In genomic region chr19:48269617-48270026, GRCh38 we compare ENCODE assay signal across 9 cellular contexts. TPM values are rescaled to one million over a fixed set of nuclear protein-coding genes. Genes with fewer than 3 reads are reported as not detected.
DNase-seq lines count a peak whose midpoint lies in the region; ATAC-seq and TF ChIP-seq lines count a peak whose summit lies in the region.
"Not testable (repeated sequence)": the region's sequence is repeated elsewhere in the genome, so short reads cannot be mapped to it uniquely, and the experiment has no call there.
"Had no signal": no experiment of that assay in that cellular context is flagged by ENCODE, and none has a peak within 500 bp of the region (broad histone marks: within the 10 kb centered on the region; RNA-seq: fewer than 3 reads in every experiment).

No MANE protein-coding gene starts in this region.

- H3K36me3 Mint-ChIP-seq in CD4-positive, CD25-positive, alpha-beta regulatory T cell; activated CD8-positive, alpha-beta memory T cell treated with anti-CD3 and anti-CD28 coated beads, Interleukin-2, amount 10 ng/mL, durations not matched to agents 7 days and 5 days; activated naive CD8-positive, alpha-beta T cell treated with anti-CD3 and anti-CD28 coated beads, Interleukin-2, amount 50 U/mL, for 24 hours (ENCODE audit: low read depth); natural killer cell; stimulated activated naive CD8-positive, alpha-beta T cell treated with anti-CD3 and anti-CD28 coated beads, Interleukin-15, Interleukin-2, amounts not matched to agents 100 ng/mL and 50 ng/mL, for 24 hours (ENCODE audit: low read depth): not testable (repeated sequence)
- peaks cover 3 to 16% (median 9%) of the 10 kb centered on the region in 3 experiments; a peak in 6 of 7 replicates for H3K36me3 Mint-ChIP-seq in H9 (ENCODE audit: insufficient read depth in 1 of 3, low read depth in 3 of 3)

- H3K18ac ChIP-seq in H9 (ENCODE audit: insufficient read length, low read depth, low read length) = not testable (repeated sequence)

- CTCF ChIA-PET in activated CD8-positive, alpha-beta memory T cell treated with anti-CD3 and anti-CD28 coated beads, Interleukin-2, amount 10 ng/mL, durations not matched to agents 7 days and 5 days (lab: Charles Lee) = interaction anchor here (1.2 to 4.1 kb wide), 4 partner anchors 9 to 339 kb away, joined by 3 to 41 read pairs (median 19); no protein-coding TSS in a partner anchor

- not testable (repeated sequence) for H3T11ph ChIP-seq in H9 (ENCODE audit: low read length)

- H3K27ac Mint-ChIP-seq in CD4-positive, CD25-positive, alpha-beta regulatory T cell; activated CD8-positive, alpha-beta memory T cell treated with anti-CD3 and anti-CD28 coated beads, Interleukin-2, amount 10 ng/mL, durations not matched to agents 7 days and 5 days; activated naive CD8-positive, alpha-beta T cell treated with anti-CD3 and anti-CD28 coated beads, Interleukin-2, amount 50 U/mL, for 24 hours; natural killer cell; stimulated activated naive CD8-positive, alpha-beta T cell treated with anti-CD3 and anti-CD28 coated beads, Interleukin-15, Interleukin-2, amounts not matched to agents 100 ng/mL and 50 ng/mL, for 24 hours: not testable (repeated sequence)
- peak overlapping the region in 2 of 3 experiments; percentile 72 to 83; a peak in 2 of 7 replicates for H3K27ac Mint-ChIP-seq in H9

- not testable (repeated sequence) for H3K36me3 ChIP-seq in CD4-positive, CD25-positive, alpha-beta regulatory T cell (ENCODE audit: control insufficient read depth, insufficient read depth, low read length)

- H2BK20ac ChIP-seq in H9 (ENCODE audit: low read depth, low read length, poor library complexity, severe bottlenecking) = not testable (repeated sequence)

- H3K4me3 Mint-ChIP-seq in CD4-positive, CD25-positive, alpha-beta regulatory T cell = peak overlapping the region in 3 of 4 donors; percentile 59 to 77 (median 77)
- H3K4me3 Mint-ChIP-seq in H9 (peak overlapping the region; percentile 91 to 99; a peak in 4 of 5 replicates), natural killer cell (peak overlapping the region; percentile 88)
- H3K4me3 Mint-ChIP-seq in activated CD8-positive, alpha-beta memory T cell treated with anti-CD3 and anti-CD28 coated beads, Interleukin-2, amount 10 ng/mL, durations not matched to agents 7 days and 5 days = peak overlapping the region; percentile 49
- peak overlapping the region; percentile 19 for H3K4me3 Mint-ChIP-seq in activated naive CD8-positive, alpha-beta T cell treated with anti-CD3 and anti-CD28 coated beads, Interleukin-2, amount 50 U/mL, for 24 hours
- H3K4me3 Mint-ChIP-seq in stimulated activated naive CD8-positive, alpha-beta T cell treated with anti-CD3 and anti-CD28 coated beads, Interleukin-15, Interleukin-2, amounts not matched to agents 100 ng/mL and 50 ng/mL, for 24 hours = peak overlapping the region; percentile 45

- peaks cover 15% of the 10 kb centered on the region for H3K4me1 ChIP-seq in CD4-positive, CD25-positive, alpha-beta regulatory T cell (ENCODE audit: control insufficient read depth, insufficient read depth, low read length, poor library complexity, severe bottlenecking)
- not testable (repeated sequence) for H3K4me1 ChIP-seq in H9 (ENCODE audit: insufficient read depth, low read length)

- not testable (repeated sequence) for H3K27ac ChIP-seq in CD4-positive, CD25-positive, alpha-beta regulatory T cell (ENCODE audit: insufficient read depth, low read length, poor library complexity, severe bottlenecking); H9 (ENCODE audit: insufficient read length, low read depth, low read length)
- H3K27ac ChIP-seq in epithelial cell of prostate = peak overlapping the region; percentile 52

- not testable (repeated sequence) for H2AK5ac ChIP-seq in H9 (ENCODE audit: insufficient read length, low read length)

- H4K5ac ChIP-seq in H9 (ENCODE audit: insufficient read length, low read depth, low read length) = not testable (repeated sequence)

- not testable (repeated sequence) for H2AFZ ChIP-seq in H9 (ENCODE audit: low read length)

- peaks cover 5 to 22% (median 11%) of the 10 kb centered on the region in 4 donors for H3K4me1 Mint-ChIP-seq in CD4-positive, CD25-positive, alpha-beta regulatory T cell
- H3K4me1 Mint-ChIP-seq in H9 (peaks cover 12 to 17% of the 10 kb centered on the region in 2 experiments), natural killer cell (peaks cover 12 to 24% of the 10 kb centered on the region in 2 donors)
- peaks cover 14% of the 10 kb centered on the region for H3K4me1 Mint-ChIP-seq in activated CD8-positive, alpha-beta memory T cell treated with anti-CD3 and anti-CD28 coated beads, Interleukin-2, amount 10 ng/mL, durations not matched to agents 7 days and 5 days
- peaks cover 10% of the 10 kb centered on the region for H3K4me1 Mint-ChIP-seq in activated naive CD8-positive, alpha-beta T cell treated with anti-CD3 and anti-CD28 coated beads, Interleukin-2, amount 50 U/mL, for 24 hours
- peaks cover 18% of the 10 kb centered on the region for H3K4me1 Mint-ChIP-seq in stimulated activated naive CD8-positive, alpha-beta T cell treated with anti-CD3 and anti-CD28 coated beads, Interleukin-15, Interleukin-2, amounts not matched to agents 100 ng/mL and 50 ng/mL, for 24 hours (ENCODE audit: low read depth)

- intact Hi-C loops in natural killer cell (cut with micrococcal nuclease) = not testable (repeated sequence)

- H3K14ac ChIP-seq in H9 (ENCODE audit: insufficient read depth, low read length) = not testable (repeated sequence)

- not testable (repeated sequence) for H2BK5ac ChIP-seq in H9 (ENCODE audit: insufficient read length, low read length)

- not testable (repeated sequence) for H3K9ac ChIP-seq in H9 (ENCODE audit: extremely low read depth, insufficient read length, low read length)

- not testable (repeated sequence) for H3K4me3 ChIP-seq in CD4-positive, CD25-positive, alpha-beta regulatory T cell (ENCODE audit: low read depth, low read length)

- H3K23ac ChIP-seq in H9 (ENCODE audit: insufficient read length, low read depth, low read length) = not testable (repeated sequence)

- in situ Hi-C loops in SK-MEL-5 (cut with HindIII; ENCODE audit: low pct_unique_long_range_greater_than_20kb, low sequenced_read_pairs) = not testable (repeated sequence)

- no CpG with 5 or more reads among the region's 6 CpGs for WGBS in H9 (ENCODE audit: extremely low coverage, insufficient read length, low lambda C conversion rate)

- H4K20me1 ChIP-seq in H9 (ENCODE audit: control insufficient read depth, insufficient read depth, insufficient read length) = not testable (repeated sequence)

- H3K27me3 Mint-ChIP-seq in CD4-positive, CD25-positive, alpha-beta regulatory T cell = peaks cover 43% of the 10 kb centered on the region
- H3K27me3 Mint-ChIP-seq in H9 (ENCODE audit: low read depth); natural killer cell (ENCODE audit: low read depth in 2 of 2): not testable (repeated sequence)
- peaks cover 30% of the 10 kb centered on the region for H3K27me3 Mint-ChIP-seq in activated CD8-positive, alpha-beta memory T cell treated with anti-CD3 and anti-CD28 coated beads, Interleukin-2, amount 10 ng/mL, durations not matched to agents 7 days and 5 days
- peaks cover 27% of the 10 kb centered on the region for H3K27me3 Mint-ChIP-seq in activated naive CD8-positive, alpha-beta T cell treated with anti-CD3 and anti-CD28 coated beads, Interleukin-2, amount 50 U/mL, for 24 hours
- peaks cover 23% of the 10 kb centered on the region for H3K27me3 Mint-ChIP-seq in stimulated activated naive CD8-positive, alpha-beta T cell treated with anti-CD3 and anti-CD28 coated beads, Interleukin-15, Interleukin-2, amounts not matched to agents 100 ng/mL and 50 ng/mL, for 24 hours

- H3K23me2 ChIP-seq in H9 (ENCODE audit: insufficient read length, low read depth, low read length, poor library complexity, severe bottlenecking) = not testable (repeated sequence)

- H2BK15ac ChIP-seq in H9 (ENCODE audit: low read depth, low read length) = not testable (repeated sequence)

- not testable (repeated sequence) for H3K4ac ChIP-seq in H9 (ENCODE audit: low read depth, low read length)

- DNase-seq in CD4-positive, CD25-positive, alpha-beta regulatory T cell; H9; activated CD8-positive, alpha-beta memory T cell treated with anti-CD3 and anti-CD28 coated beads, Interleukin-2, amount 10 ng/mL, durations not matched to agents 7 days and 5 days; activated naive CD8-positive, alpha-beta T cell treated with anti-CD3 and anti-CD28 coated beads, Interleukin-2, amount 50 U/mL, for 24 hours; epithelial cell of prostate (ENCODE audit: low read depth, low spot score); natural killer cell: not testable (repeated sequence)
- peak; percentile 69 for DNase-seq in SK-MEL-5 (ENCODE audit: low read depth, low spot score)

- TF ChIP-seq CTCF in H9 (conservative IDR thresholded peaks at IDR 0.05); natural killer cell (IDR thresholded peaks at IDR 0.05): not testable (repeated sequence)

- H2BK12ac ChIP-seq in H9 (ENCODE audit: insufficient read length, low read depth, low read length) = not testable (repeated sequence)

- H3K79me1 ChIP-seq in H9 (ENCODE audit: insufficient read depth, low read depth, low read length, poor library complexity, severe bottlenecking) = not testable (repeated sequence)

- not testable (repeated sequence) for H3K9me3 Mint-ChIP-seq in CD4-positive, CD25-positive, alpha-beta regulatory T cell; H9; activated CD8-positive, alpha-beta memory T cell treated with anti-CD3 and anti-CD28 coated beads, Interleukin-2, amount 10 ng/mL, durations not matched to agents 7 days and 5 days (ENCODE audit: low read depth); activated naive CD8-positive, alpha-beta T cell treated with anti-CD3 and anti-CD28 coated beads, Interleukin-2, amount 50 U/mL, for 24 hours; natural killer cell; stimulated activated naive CD8-positive, alpha-beta T cell treated with anti-CD3 and anti-CD28 coated beads, Interleukin-15, Interleukin-2, amounts not matched to agents 100 ng/mL and 50 ng/mL, for 24 hours

- not testable (repeated sequence) for H2BK120ac ChIP-seq in H9 (ENCODE audit: low read depth, low read length, poor library complexity, severe bottlenecking)

- H4K91ac ChIP-seq in H9 (ENCODE audit: insufficient read length, low read depth, low read length) = not testable (repeated sequence)

- not testable (repeated sequence) for H3K79me2 ChIP-seq in H9 (ENCODE audit: insufficient read depth, low read length)

- not testable (repeated sequence) for ATAC-seq in CD4-positive, CD25-positive, alpha-beta regulatory T cell (ENCODE audit: low read depth in 2 of 2); activated CD8-positive, alpha-beta memory T cell treated with anti-CD3 and anti-CD28 coated beads, Interleukin-2, amount 10 ng/mL, durations not matched to agents 7 days and 5 days; activated naive CD8-positive, alpha-beta T cell treated with anti-CD3 and anti-CD28 coated beads, Interleukin-2, amount 50 U/mL, for 24 hours; natural killer cell

- not testable (repeated sequence) for H3K56ac ChIP-seq in H9 (ENCODE audit: insufficient read length, low read depth, low read length)

- H4K8ac ChIP-seq in H9 (replicated peaks; ENCODE audit: insufficient read length, low read depth, low read length) = not testable (repeated sequence)

- H3K27me3 ChIP-seq in CD4-positive, CD25-positive, alpha-beta regulatory T cell (ENCODE audit: control insufficient read depth, insufficient read depth, low read length); H9 (ENCODE audit: insufficient read depth, low read length): not testable (repeated sequence)

- not testable (repeated sequence) for H3K9me3 ChIP-seq in CD4-positive, CD25-positive, alpha-beta regulatory T cell (ENCODE audit: control insufficient read depth in 2 of 2, low read length in 2 of 2); H9 (ENCODE audit: control insufficient read depth, low read depth, low read length)

- H3K4me2 ChIP-seq in H9 (ENCODE audit: insufficient read depth, insufficient read length, low read length) = not testable (repeated sequence)

RNA-seq across cellular contexts. Expression of gene ZNF114, which starts 0.3 kb away (rescaled TPM):
- not detected for total RNA-seq in CD4-positive, CD25-positive, alpha-beta regulatory T cell
- polyA plus RNA-seq in CD4-positive, CD25-positive, alpha-beta regulatory T cell = not detected
- total RNA-seq in H9 (2021) (20.2 and 20.3 TPM in 2 replicates), natural killer cell (not detected)
- 26.5 and 29.8 TPM in 2 replicates for total RNA-seq in SK-MEL-5 (2014; rRNA removed; shearing (Covaris generic))
- 22.8 and 28.9 TPM in 2 replicates for polyA plus RNA-seq in SK-MEL-5 (2015; cell fraction: cytosol; rRNA removed)
- 16.6 and 19.7 TPM in 2 replicates for polyA plus RNA-seq in SK-MEL-5 (2015; cell fraction: nucleus; rRNA removed)
- total RNA-seq in activated CD8-positive, alpha-beta memory T cell treated with anti-CD3 and anti-CD28 coated beads, Interleukin-2, amount 10 ng/mL, durations not matched to agents 7 days and 5 days = under 1 TPM; 0.26 to 0.68 TPM
- total RNA-seq: MCF 10A had no signal

RNA-seq across cellular contexts. Expression of gene CARD8, which starts 13.9 kb away (rescaled TPM):
- total RNA-seq in CD4-positive, CD25-positive, alpha-beta regulatory T cell = 179 TPM
- 100 to 1,000 TPM in 1 of 4 donors, 10 to 100 TPM in 3; 85.9 to 107 (median 91.7) TPM for polyA plus RNA-seq in CD4-positive, CD25-positive, alpha-beta regulatory T cell
- total RNA-seq in H9 (2021) = 20.3 and 21.0 TPM in 2 replicates
- 12.5 and 17.3 TPM in 2 replicates for total RNA-seq in SK-MEL-5 (2014; rRNA removed; shearing (Covaris generic))
- polyA plus RNA-seq in SK-MEL-5 (2015; cell fraction: cytosol; rRNA removed) = 9.8 and 17.0 TPM in 2 replicates
- polyA plus RNA-seq in SK-MEL-5 (2015; cell fraction: nucleus; rRNA removed) = 81.2 and 107 TPM in 2 replicates
- total RNA-seq in activated CD8-positive, alpha-beta memory T cell treated with anti-CD3 and anti-CD28 coated beads, Interleukin-2, amount 10 ng/mL, durations not matched to agents 7 days and 5 days = 100 to 1,000 TPM; 182 to 219 TPM
- total RNA-seq in natural killer cell = 100 to 1,000 TPM; 147 to 216 (median 154) TPM

RNA-seq across cellular contexts. Expression of gene EMP3, which starts 55.7 kb away (rescaled TPM):
- 290 TPM for total RNA-seq in CD4-positive, CD25-positive, alpha-beta regulatory T cell
- 1,000 to 10,000 TPM in 2 of 4 donors, 100 to 1,000 TPM in 2; 809 to 1,327 (median 1,095) TPM for polyA plus RNA-seq in CD4-positive, CD25-positive, alpha-beta regulatory T cell
- total RNA-seq in H9 (2021) (9.6 and 13.2 TPM in 2 replicates), natural killer cell (100 to 1,000 TPM; 284 to 342 (median 334) TPM)
- 184 and 193 TPM in 2 replicates for total RNA-seq in SK-MEL-5 (2014; rRNA removed; shearing (Covaris generic))
- polyA plus RNA-seq in SK-MEL-5 (2015; cell fraction: cytosol; rRNA removed) = 204 and 255 TPM in 2 replicates
- 51.4 and 117 TPM in 2 replicates for polyA plus RNA-seq in SK-MEL-5 (2015; cell fraction: nucleus; rRNA removed)
- 100 to 1,000 TPM; 291 to 294 TPM for total RNA-seq in activated CD8-positive, alpha-beta memory T cell treated with anti-CD3 and anti-CD28 coated beads, Interleukin-2, amount 10 ng/mL, durations not matched to agents 7 days and 5 days

Comparison
In these comparisons a context has a peak if more than half of its experiments do, and no peak if none do; other contexts are left out.
1. H3K4me3 Mint-ChIP-seq: peak in every context shown above with its lines; median percentile 95 in H9; 88 in natural killer cell; 77 in CD4-positive, CD25-positive, alpha-beta regulatory T cell; 49 in activated CD8-positive, alpha-beta memory T cell treated with anti-CD3 and anti-CD28 coated beads, Interleukin-2, amount 10 ng/mL, durations not matched to agents 7 days and 5 days; 45 in stimulated activated naive CD8-positive, alpha-beta T cell treated with anti-CD3 and anti-CD28 coated beads, Interleukin-15, Interleukin-2, amounts not matched to agents 100 ng/mL and 50 ng/mL, for 24 hours; 19 in activated naive CD8-positive, alpha-beta T cell treated with anti-CD3 and anti-CD28 coated beads, Interleukin-2, amount 50 U/mL, for 24 hours.
2. RNA of gene ZNF114, which starts 0.3 kb away (total RNA-seq): 26.5 to 29.8 TPM in SK-MEL-5 and 20.2 to 20.3 TPM in H9; 0.26 to 0.68 TPM in activated CD8-positive, alpha-beta memory T cell treated with anti-CD3 and anti-CD28 coated beads, Interleukin-2, amount 10 ng/mL, durations not matched to agents 7 days and 5 days, not detected in CD4-positive, CD25-positive, alpha-beta regulatory T cell (single experiment) and not detected in natural killer cell; every median in the first group is over 10 times any median in the second.
3. RNA of gene EMP3, which starts 55.7 kb away (total RNA-seq): 284 to 342 TPM in natural killer cell, 291 to 294 TPM in activated CD8-positive, alpha-beta memory T cell treated with anti-CD3 and anti-CD28 coated beads, Interleukin-2, amount 10 ng/mL, durations not matched to agents 7 days and 5 days, 290 TPM in CD4-positive, CD25-positive, alpha-beta regulatory T cell (single experiment) and 184 to 193 TPM in SK-MEL-5; 9.6 to 13.2 TPM in H9; every median in the first group is over 10 times any median in the second.